Comparison of ENCODE assay signal across 9 cellular contexts in the genomic region with DNA sequence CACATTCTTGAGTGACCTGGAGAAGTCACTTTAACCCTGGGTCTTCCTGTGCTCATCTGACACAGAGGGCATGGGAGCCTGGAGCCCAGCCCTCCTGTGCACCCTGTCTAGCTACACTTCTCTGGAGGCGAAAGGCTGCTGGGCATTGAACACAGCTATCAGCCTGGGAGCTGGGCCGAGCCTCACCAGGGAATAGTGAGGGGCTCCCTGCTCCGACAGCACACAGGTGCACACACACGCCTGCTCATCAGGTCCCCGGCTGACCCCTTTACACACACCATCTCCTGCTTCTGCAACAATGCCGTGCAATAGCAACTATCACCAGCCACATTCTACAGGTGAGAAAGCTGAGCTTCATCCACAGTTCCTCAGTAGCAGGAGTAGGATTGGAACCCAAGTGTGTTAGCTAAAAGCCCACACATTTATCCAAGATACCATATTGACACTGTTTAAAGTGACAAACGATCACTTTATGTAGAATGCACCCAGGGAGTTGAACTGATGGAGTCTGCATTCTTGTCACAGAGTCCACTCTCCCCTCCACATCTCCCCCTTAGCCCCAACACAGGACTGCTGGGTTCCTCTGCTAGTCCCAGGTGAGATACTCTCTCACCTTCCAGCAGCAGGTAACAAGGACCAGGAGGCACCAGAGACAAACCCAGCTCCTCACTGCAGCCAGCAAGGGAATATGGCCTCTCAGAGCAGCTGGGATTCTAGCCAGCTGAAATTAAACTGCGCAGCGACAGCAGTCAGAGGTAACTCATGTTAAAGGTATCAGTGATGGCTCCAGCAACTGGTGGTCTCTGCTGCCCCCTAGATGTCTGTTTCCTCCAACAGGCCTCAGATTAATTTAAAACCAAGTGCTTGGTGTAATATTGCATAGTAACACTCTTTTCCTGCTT. TPM values are rescaled to one million over a fixed set of nuclear protein-coding genes. Genes with fewer than 3 reads are reported as not detected.
DNase-seq lines count a peak whose midpoint lies in the region; ATAC-seq and TF ChIP-seq lines count a peak whose summit lies in the region.
"Had no signal": no experiment of that assay in that cellular context is flagged by ENCODE, and none has a peak within 500 bp of the region (broad histone marks: within the 10 kb centered on the region; RNA-seq: fewer than 3 reads in every experiment).

No MANE protein-coding gene starts in this region.

- intact Hi-C loops in ascending aorta (cut with DNase I): loop anchor here (1.0 to 10.0 kb wide), 2 partner anchors 551 to 949 kb away; a partner anchor contains a TSS

- H3K4me3 ChIP-seq in ascending aorta: no peak overlapping the region

- no peak overlapping the region for H3K4me3 Mint-ChIP-seq in immature natural killer cell
- H3K4me3 Mint-ChIP-seq: activated naive CD8-positive, alpha-beta T cell had no signal

- no peak overlapping the region for H3K27ac Mint-ChIP-seq in immature natural killer cell
- H3K27ac Mint-ChIP-seq: activated naive CD8-positive, alpha-beta T cell had no signal

- no peaks in the 10 kb centered on the region for H3K36me3 ChIP-seq in ascending aorta

- H3K9me3 Mint-ChIP-seq in immature natural killer cell: no peaks in the 10 kb centered on the region

- DNase-seq in NAMALWA (ENCODE audit: low spot score) (peak; percentile 70), SK-MEL-5 (ENCODE audit: low read depth, low spot score) (peak; percentile 65), ascending aorta (ENCODE audit: low spot score in 2 of 2) (no peak), immature natural killer cell (peak; percentile 8 to 35 (median 30))
- DNase-seq in stimulated activated CD4-positive, alpha-beta T cell treated with anti-CD3 and anti-CD28 coated beads, Interleukin-2, amount 100 ng/mL, for 24 hours: peak; percentile 61 to 66

- no peak for ATAC-seq in HG03378 (IDR thresholded peaks at IDR 0.05; ENCODE audit: unreplicated experiment)
- ATAC-seq in HG02852 (IDR thresholded peaks at IDR 0.05; ENCODE audit: unreplicated experiment): no peak

- in situ Hi-C loops in SK-MEL-5 (cut with HindIII; ENCODE audit: low pct_unique_long_range_greater_than_20kb, low sequenced_read_pairs): no loop called here

- H3K4me1 Mint-ChIP-seq in immature natural killer cell: no peaks in the 10 kb centered on the region

- H3K27ac ChIP-seq in ascending aorta: no peak overlapping the region

- peaks cover 5% of the 10 kb centered on the region for H3K27me3 ChIP-seq in ascending aorta

- H3K36me3 Mint-ChIP-seq in immature natural killer cell: no peaks in the 10 kb centered on the region

- H3K27me3 Mint-ChIP-seq in immature natural killer cell (ENCODE audit: low read depth in 3 of 3): peaks cover 0 to 22% (median 0%) of the 10 kb centered on the region in 3 donors

- TF ChIP-seq CTCF in GM12872 (IDR thresholded peaks at IDR 0.05; ENCODE audit: insufficient read depth, low read depth, low read length) (peak; percentile 67), ascending aorta (IDR thresholded peaks at IDR 0.05) (peak in 2 of 3 experiments; percentile 41 to 56)

- no peaks in the 10 kb centered on the region for H3K4me1 ChIP-seq in ascending aorta

- H3K9me3 ChIP-seq in ascending aorta: no peaks in the 10 kb centered on the region

RNA-seq across cellular contexts. Expression of a gene that starts 18.3 kb away (rescaled TPM):
- not detected in 2 replicates for total RNA-seq in SK-MEL-5 (2014; rRNA removed; shearing (Covaris generic))
- not detected in 2 replicates for polyA plus RNA-seq in SK-MEL-5 (2015; cell fraction: cytosol; rRNA removed)
- 0.96 TPM in 1 of 2 replicates, not detected in the other for polyA plus RNA-seq in SK-MEL-5 (2015; cell fraction: nucleus; rRNA removed)
- total RNA-seq in ascending aorta: not detected
- polyA plus RNA-seq in immature natural killer cell: under 1 TPM in 1 of 3 donors, not detected in 2; 0.09 TPM

RNA-seq across cellular contexts. Expression of a gene that starts 28.5 kb away (rescaled TPM):
- 75.9 and 76.0 TPM in 2 replicates for total RNA-seq in SK-MEL-5 (2014; rRNA removed; shearing (Covaris generic))
- polyA plus RNA-seq in SK-MEL-5 (2015; cell fraction: cytosol; rRNA removed): 75.5 and 86.5 TPM in 2 replicates
- polyA plus RNA-seq in SK-MEL-5 (2015; cell fraction: nucleus; rRNA removed): 95.7 and 99.1 TPM in 2 replicates
- 178 TPM for total RNA-seq in ascending aorta
- polyA plus RNA-seq in immature natural killer cell: 100 to 1,000 TPM; 126 to 232 (median 141) TPM

Comparison
In these comparisons a context has a peak if more than half of its experiments do, and no peak if none do; other contexts are left out.
1. DNase-seq: peak in NAMALWA (single experiment), SK-MEL-5 (single experiment), immature natural killer cell (3 of 3) and stimulated activated CD4-positive, alpha-beta T cell treated with anti-CD3 and anti-CD28 coated beads, Interleukin-2, amount 100 ng/mL, for 24 hours (2 of 2); none in ascending aorta (0 of 2).